In genomic region chr3:9024341-9024740, GRCh38 we compare ENCODE assay signal across 18 cellular contexts.
DNase-seq lines count a peak whose midpoint lies in the region; ATAC-seq and TF ChIP-seq lines count a peak whose summit lies in the region.
"Had no signal": no experiment of that assay in that cellular context is flagged by ENCODE, and none has a peak within 500 bp of the region (broad histone marks: within the 10 kb centered on the region; RNA-seq: fewer than 3 reads in every experiment).

No MANE protein-coding gene starts in this region.

- no peaks in the 10 kb centered on the region for H3K9me3 ChIP-seq in right atrium auricular region
- H3K9me3 ChIP-seq: BLaER1, Caco-2, HAP-1 had no signal

- no peak overlapping the region for H3K4me3 ChIP-seq in right atrium auricular region
- H3K4me3 ChIP-seq: BLaER1, HAP-1 had no signal

- H3K36me3 ChIP-seq in right atrium auricular region, result no peaks in the 10 kb centered on the region
- H3K36me3 ChIP-seq: HAP-1 had no signal

- no peak for TF ChIP-seq CTCF in right atrium auricular region (IDR thresholded peaks at IDR 0.05)

- H3K4me1 ChIP-seq in right atrium auricular region, result peaks cover 0 to 51% of the 10 kb centered on the region in 2 donors
- H3K4me1 ChIP-seq: BLaER1, Caco-2, HAP-1 had no signal

- H3K27me3 ChIP-seq in right atrium auricular region, result no peaks in the 10 kb centered on the region
- H3K27me3 ChIP-seq: BLaER1 had no signal

- intact Hi-C loops in left ventricle myocardium superior (cut with micrococcal nuclease), result no loop called here

- DNase-seq in right atrium auricular region (ENCODE audit: low spot score), result peak; percentile 34
- DNase-seq in left ventricle myocardium superior, result no peak
- DNase-seq in cerebellum (ENCODE audit: low spot score), result peak; percentile 72
- no peak for DNase-seq in NCI-H2081 treated with DMSO at 0.1 percent for 48 hours (lab: John Stamatoyannopoulos, UW)
- DNase-seq: Caco-2; CD4-positive, CD25-positive, alpha-beta regulatory T cell; CD8-positive, alpha-beta T cell; DMS153; DND-41; GF-D8; GOT3; HFFc6 had no signal

- ATAC-seq in left ventricle myocardium superior (no peak), GM19023 (IDR thresholded peaks at IDR 0.05; ENCODE audit: unreplicated experiment) (no peak)
- ATAC-seq: CD8-positive, alpha-beta T cell had no signal

- no peak overlapping the region for H3K27ac ChIP-seq in right atrium auricular region
- H3K27ac ChIP-seq in temporal lobe (ENCODE audit: low read depth, low read length), result peak overlapping the region; percentile 58
- H3K27ac ChIP-seq: 22Rv1, BLaER1, C4-2B had no signal

Comparison
In these comparisons a context has a peak if more than half of its experiments do, and no peak if none do; other contexts are left out.
1. DNase-seq: peak in right atrium auricular region (single experiment) and cerebellum (single experiment); none in left ventricle myocardium superior (single experiment) and NCI-H2081 treated with DMSO at 0.1 percent for 48 hours (single experiment).